In genomic region chr1:25430666-25431494, GRCh38 we compare ENCODE assay signal across 8 cellular contexts. TPM values are rescaled to one million over a fixed set of nuclear protein-coding genes. Genes with fewer than 3 reads are reported as not detected.
DNase-seq lines count a peak whose midpoint lies in the region; ATAC-seq, FAIRE-seq and TF ChIP-seq lines count a peak whose summit lies in the region.

MACO1 (plus strand) TSS chr1:25430897; CDS start chr1:25431099, 202 bp downstream.

- 0 to 1% (median 1%) methylated on average over 11 to 95 of the region's 95 CpGs for WGBS in heart left ventricle, 4 donors
- no CpG with 5 or more reads among the region's 95 CpGs for WGBS in trophoblast cell (ENCODE audit: extremely low coverage, insufficient coverage, insufficient read length)
- 0 to 1% methylated on average over 24 to 39 of the region's 95 CpGs for WGBS in tibial nerve, 2 donors

- intact Hi-C loops in heart left ventricle (cut with DNase I) = loop anchor here in 6 of 10 donors (2.0 to 10.0 kb wide), 6 partner anchors 36 to 364 kb away; partner anchors contain the start of gene TMEM50A (in 1 of the 6)

- H3K36me3 ChIP-seq in heart left ventricle (no peaks in the 10 kb centered on the region), trophoblast cell (ENCODE audit: control insufficient read depth in 1 of 2, insufficient read depth in 2 of 2, low read length in 2 of 2) (no peaks in the 10 kb centered on the region), tibial nerve (no peaks in the 10 kb centered on the region)

- H3K27ac Mint-ChIP-seq in T-helper 1 cell treated with Interleukin-12 subunit alpha and Interleukin-12 subunit beta and Interleukin-4 antibody, amounts not matched to agents 30 μg/mL and 1 μg/mL, for 36 hours = peak within 1 kb of the TSS; percentile 98

- H3K14ac ChIP-seq in trophoblast cell (ENCODE audit: low read length) = peak within 1 kb of the TSS; percentile 99

- H3K9me3 Mint-ChIP-seq in T-helper 1 cell treated with Interleukin-12 subunit alpha and Interleukin-12 subunit beta and Interleukin-4 antibody, amounts not matched to agents 30 μg/mL and 1 μg/mL, for 36 hours = no peaks in the 10 kb centered on the region

- H3K9ac ChIP-seq in trophoblast cell (ENCODE audit: low read length) = peak within 1 kb of the TSS; percentile 95

- H3K4me3 Mint-ChIP-seq in T-helper 1 cell treated with Interleukin-12 subunit alpha and Interleukin-12 subunit beta and Interleukin-4 antibody, amounts not matched to agents 30 μg/mL and 1 μg/mL, for 36 hours = peak within 1 kb of the TSS; percentile 94

- H3K27ac ChIP-seq in heart left ventricle = peak within 1 kb of the TSS; percentile 78 to 97 (median 94)
- H3K27ac ChIP-seq in trophoblast cell (ENCODE audit: low read depth, low read length) = peak within 1 kb of the TSS; percentile 80
- H3K27ac ChIP-seq in tibial nerve = peak within 1 kb of the TSS; percentile 72 to 96 (median 92)

- H3K27me3 Mint-ChIP-seq in T-helper 1 cell treated with Interleukin-12 subunit alpha and Interleukin-12 subunit beta and Interleukin-4 antibody, amounts not matched to agents 30 μg/mL and 1 μg/mL, for 36 hours (ENCODE audit: low read depth) = peaks cover 4% of the 10 kb centered on the region

- peak within 1 kb of the TSS; percentile 99 for H3K18ac ChIP-seq in trophoblast cell (ENCODE audit: low read length)

- TF ChIP-seq POLR2A in GM12891 (IDR thresholded peaks at IDR 0.05; ENCODE audit: low read depth, low read length) (no peak), heart left ventricle (IDR thresholded peaks at IDR 0.05) (peak in 1 of 2 donors; percentile 34), tibial nerve (IDR thresholded peaks at IDR 0.05) (no peak)

- H3K23ac ChIP-seq in trophoblast cell (ENCODE audit: low read length) = no peak within 1 kb of the TSS

- FAIRE-seq in GM12891 (lab: Jason Lieb, UNC) = no peak

- peak within 1 kb of the TSS; percentile 99 for H2AFZ ChIP-seq in trophoblast cell (ENCODE audit: insufficient read depth, low read length, poor library complexity)

- peaks cover 3 to 49% (median 42%) of the 10 kb centered on the region in 12 donors for H3K4me1 ChIP-seq in heart left ventricle
- H3K4me1 ChIP-seq in trophoblast cell (ENCODE audit: control insufficient read depth in 1 of 2, insufficient read depth in 2 of 2, low read length in 2 of 2) = no peaks in the 10 kb centered on the region
- peaks cover 0 to 47% (median 32%) of the 10 kb centered on the region in 4 donors for H3K4me1 ChIP-seq in tibial nerve

- peak within 1 kb of the TSS; percentile 99 for H2AK5ac ChIP-seq in trophoblast cell (ENCODE audit: low read length)

- peak; percentile 79 for ATAC-seq in HG02884 (IDR thresholded peaks at IDR 0.05; ENCODE audit: unreplicated experiment)
- peak; percentile 96 to 98 (median 97) for ATAC-seq in heart left ventricle

- H3K4ac ChIP-seq in trophoblast cell (ENCODE audit: low read depth, low read length) = peak within 1 kb of the TSS; percentile 99

- H3K4me3 ChIP-seq in heart left ventricle (peak within 1 kb of the TSS; percentile 82 to 99 (median 92)), trophoblast cell (ENCODE audit: low read depth, low read length) (peak within 1 kb of the TSS; percentile 96), tibial nerve (peak within 1 kb of the TSS; percentile 94 to 100 (median 98))

- no peak for TF ChIP-seq EP300 in tibial nerve (IDR thresholded peaks at IDR 0.05)

- DNase-seq in GM12891 (ENCODE audit: insufficient read length, low spot score) (peak; percentile 86), NCI-H1694 (lab: John Stamatoyannopoulos, UW) (peak; percentile 93), amniotic epithelial cell (ENCODE audit: low read depth) (peak; percentile 92), heart left ventricle (peak; percentile 97 to 98 (median 97)), trophoblast cell (peak; percentile 96 to 99), tibial nerve (ENCODE audit: low spot score in 2 of 2) (peak; percentile 95 to 98)

- peaks cover 12% of the 10 kb centered on the region for H3K79me2 ChIP-seq in trophoblast cell (ENCODE audit: control insufficient read depth, insufficient read depth, low read length, poor library complexity)

- peak within 1 kb of the TSS; percentile 99 for H4K91ac ChIP-seq in trophoblast cell (ENCODE audit: low read depth, low read length)

- H2BK120ac ChIP-seq in trophoblast cell (ENCODE audit: insufficient read depth, low read length, poor library complexity) = peak within 1 kb of the TSS; percentile 98

- H3K4me2 ChIP-seq in trophoblast cell (ENCODE audit: low read length) = peak within 1 kb of the TSS; percentile 97

- TF ChIP-seq CTCF in heart left ventricle (IDR thresholded peaks at IDR 0.05) = peak in 1 of 12 donors; percentile 10
- TF ChIP-seq CTCF in tibial nerve (IDR thresholded peaks at IDR 0.05) = no peak

- H4K12ac ChIP-seq in trophoblast cell (ENCODE audit: low read depth, low read length) = peak within 1 kb of the TSS; percentile 99

- H2BK12ac ChIP-seq in trophoblast cell (ENCODE audit: low read length) = peak within 1 kb of the TSS; percentile 63

- H3K9me3 ChIP-seq in heart left ventricle (no peaks in the 10 kb centered on the region), trophoblast cell (ENCODE audit: insufficient read depth, low read depth, low read length) (no peaks in the 10 kb centered on the region), tibial nerve (no peaks in the 10 kb centered on the region)

- H3K27me3 ChIP-seq in heart left ventricle (no peaks in the 10 kb centered on the region), trophoblast cell (ENCODE audit: insufficient read depth, low read length) (no peaks in the 10 kb centered on the region), tibial nerve (no peaks in the 10 kb centered on the region)

- H4K8ac ChIP-seq in trophoblast cell (ENCODE audit: low read depth, low read length) = peak within 1 kb of the TSS; percentile 99

- H3K4me1 Mint-ChIP-seq in T-helper 1 cell treated with Interleukin-12 subunit alpha and Interleukin-12 subunit beta and Interleukin-4 antibody, amounts not matched to agents 30 μg/mL and 1 μg/mL, for 36 hours (ENCODE audit: low read depth) = peaks cover 42% of the 10 kb centered on the region

- peaks cover 5% of the 10 kb centered on the region for H3K36me3 Mint-ChIP-seq in T-helper 1 cell treated with Interleukin-12 subunit alpha and Interleukin-12 subunit beta and Interleukin-4 antibody, amounts not matched to agents 30 μg/mL and 1 μg/mL, for 36 hours (ENCODE audit: low read depth)

- peaks cover 11% of the 10 kb centered on the region for H3K79me1 ChIP-seq in trophoblast cell (ENCODE audit: low read length)

- H2BK5ac ChIP-seq in trophoblast cell (ENCODE audit: low read depth, low read length, poor library complexity) = peak within 1 kb of the TSS; percentile 97

TF ChIP-seq in GM12891, 5 proteins besides CTCF, POLR2A, EP300 and RAD21:
- peak; percentile 39 for TF ChIP-seq SPI1 (IDR thresholded peaks at IDR 0.05; ENCODE audit: low read depth, low read length)
- TF ChIP-seq PAX5 (IDR thresholded peaks at IDR 0.05; ENCODE audit: insufficient read depth, low read length, severe bottlenecking) = no peak

RNA-seq across cellular contexts. Expression of gene MACO1, which starts in this region (rescaled TPM):
- polyA plus RNA-seq in GM12891 (2012; ENCODE audit: low read depth, missing spikeins) = 6.4 TPM
- 10 to 100 TPM; 11.2 to 21.0 (median 14.6) TPM for total RNA-seq in heart left ventricle
- polyA plus RNA-seq in heart left ventricle = 10 to 100 TPM in 1 of 2 donors, 1 to 10 TPM in 1; 5.8 to 11.8 TPM
- 26.7 and 26.9 TPM in 2 replicates for polyA plus RNA-seq in trophoblast cell (2013)
- total RNA-seq in tibial nerve = 10 to 100 TPM in 3 of 4 donors, 1 to 10 TPM in 1; 8.8 to 16.2 (median 13.7) TPM

Comparison
In these comparisons a context has a peak if more than half of its experiments do, and no peak if none do; other contexts are left out.
1. Peak in every context shown above with its lines: DNase-seq, ATAC-seq, H3K4me3 ChIP-seq and H3K27ac ChIP-seq.